1 cellular context compared by ENCODE assay signal in the genomic region with DNA sequence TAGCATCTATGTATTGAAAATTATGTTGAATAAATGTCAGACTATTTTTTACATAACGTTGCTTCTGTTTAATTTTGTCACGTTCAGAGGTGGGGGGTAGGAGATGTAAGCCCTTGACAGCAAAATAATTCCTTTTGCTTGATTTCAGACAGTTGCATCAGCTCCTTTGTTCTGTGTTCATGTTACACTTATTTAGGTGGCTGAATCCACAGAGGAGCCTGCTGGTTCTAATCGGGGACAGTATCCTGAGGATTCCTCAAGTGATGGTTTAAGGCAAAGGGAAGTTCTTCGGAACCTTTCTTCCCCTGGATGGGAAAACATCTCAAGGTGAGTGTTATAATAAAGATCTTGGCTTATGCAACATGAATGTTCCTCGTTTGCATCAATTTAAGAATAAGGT.
TF ChIP-seq lines count a peak whose summit lies in the region.

No MANE protein-coding gene starts in this region.

TF ChIP-seq in A549, 52 proteins besides CTCF, POLR2A, EP300 and RAD21 (continued from another document):
- TF ChIP-seq, protein P1, sequence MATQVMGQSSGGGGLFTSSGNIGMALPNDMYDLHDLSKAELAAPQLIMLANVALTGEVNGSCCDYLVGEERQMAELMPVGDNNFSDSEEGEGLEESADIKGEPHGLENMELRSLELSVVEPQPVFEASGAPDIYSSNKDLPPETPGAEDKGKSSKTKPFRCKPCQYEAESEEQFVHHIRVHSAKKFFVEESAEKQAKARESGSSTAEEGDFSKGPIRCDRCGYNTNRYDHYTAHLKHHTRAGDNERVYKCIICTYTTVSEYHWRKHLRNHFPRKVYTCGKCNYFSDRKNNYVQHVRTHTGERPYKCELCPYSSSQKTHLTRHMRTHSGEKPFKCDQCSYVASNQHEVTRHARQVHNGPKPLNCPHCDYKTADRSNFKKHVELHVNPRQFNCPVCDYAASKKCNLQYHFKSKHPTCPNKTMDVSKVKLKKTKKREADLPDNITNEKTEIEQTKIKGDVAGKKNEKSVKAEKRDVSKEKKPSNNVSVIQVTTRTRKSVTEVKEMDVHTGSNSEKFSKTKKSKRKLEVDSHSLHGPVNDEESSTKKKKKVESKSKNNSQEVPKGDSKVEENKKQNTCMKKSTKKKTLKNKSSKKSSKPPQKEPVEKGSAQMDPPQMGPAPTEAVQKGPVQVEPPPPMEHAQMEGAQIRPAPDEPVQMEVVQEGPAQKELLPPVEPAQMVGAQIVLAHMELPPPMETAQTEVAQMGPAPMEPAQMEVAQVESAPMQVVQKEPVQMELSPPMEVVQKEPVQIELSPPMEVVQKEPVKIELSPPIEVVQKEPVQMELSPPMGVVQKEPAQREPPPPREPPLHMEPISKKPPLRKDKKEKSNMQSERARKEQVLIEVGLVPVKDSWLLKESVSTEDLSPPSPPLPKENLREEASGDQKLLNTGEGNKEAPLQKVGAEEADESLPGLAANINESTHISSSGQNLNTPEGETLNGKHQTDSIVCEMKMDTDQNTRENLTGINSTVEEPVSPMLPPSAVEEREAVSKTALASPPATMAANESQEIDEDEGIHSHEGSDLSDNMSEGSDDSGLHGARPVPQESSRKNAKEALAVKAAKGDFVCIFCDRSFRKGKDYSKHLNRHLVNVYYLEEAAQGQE (IDR thresholded peaks at IDR 0.05) = no peak
- TF ChIP-seq HOXB5 (CRISPR knock-in tag; IDR thresholded peaks at IDR 0.05) = no peak
- no peak for TF ChIP-seq HOXA7 (CRISPR knock-in tag; IDR thresholded peaks at IDR 0.05)
- no peak for TF ChIP-seq MAZ (IDR thresholded peaks at IDR 0.05; ENCODE audit: borderline replicate concordance, low read depth, low read length)
- no peak for TF ChIP-seq PHF8 (IDR thresholded peaks at IDR 0.05; ENCODE audit: borderline replicate concordance, low read depth)
- TF ChIP-seq ZSCAN20 (CRISPR knock-in tag; IDR thresholded peaks at IDR 0.05) = no peak
- TF ChIP-seq, protein P2, sequence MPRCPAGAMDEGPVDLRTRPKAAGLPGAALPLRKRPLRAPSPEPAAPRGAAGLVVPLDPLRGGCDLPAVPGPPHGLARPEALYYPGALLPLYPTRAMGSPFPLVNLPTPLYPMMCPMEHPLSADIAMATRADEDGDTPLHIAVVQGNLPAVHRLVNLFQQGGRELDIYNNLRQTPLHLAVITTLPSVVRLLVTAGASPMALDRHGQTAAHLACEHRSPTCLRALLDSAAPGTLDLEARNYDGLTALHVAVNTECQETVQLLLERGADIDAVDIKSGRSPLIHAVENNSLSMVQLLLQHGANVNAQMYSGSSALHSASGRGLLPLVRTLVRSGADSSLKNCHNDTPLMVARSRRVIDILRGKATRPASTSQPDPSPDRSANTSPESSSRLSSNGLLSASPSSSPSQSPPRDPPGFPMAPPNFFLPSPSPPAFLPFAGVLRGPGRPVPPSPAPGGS (IDR thresholded peaks at IDR 0.05) = no peak
- no peak for TF ChIP-seq NFE2L2 (conservative IDR thresholded peaks at IDR 0.05; ENCODE audit: low read length)
- TF ChIP-seq GATA3 (IDR thresholded peaks at IDR 0.05; ENCODE audit: borderline replicate concordance) = no peak
- no peak for TF ChIP-seq HOXB13 (CRISPR knock-in tag; IDR thresholded peaks at IDR 0.05; ENCODE audit: low read depth)
- no peak for TF ChIP-seq FOXS1 (CRISPR knock-in tag; IDR thresholded peaks at IDR 0.05)
- no peak for TF ChIP-seq ZNF302 (CRISPR knock-in tag; IDR thresholded peaks at IDR 0.05)
